Comparison of ENCODE assay signal across 1 cellular context in genomic region chr1:22817462-22817861, GRCh38.
TF ChIP-seq lines count a peak whose summit lies in the region.

No MANE protein-coding gene starts in this region.

TF ChIP-seq in IMR-90, 13 proteins besides CTCF, POLR2A, EP300 and RAD21 (continued from another document):
- TF ChIP-seq USF2 (IDR thresholded peaks at IDR 0.05; ENCODE audit: low read depth, low read length) (no peak), SMC3 (IDR thresholded peaks at IDR 0.05; ENCODE audit: low read depth, low read length) (no peak), FOS (IDR thresholded peaks at IDR 0.05; ENCODE audit: low read depth, low read length) (no peak), MAZ (IDR thresholded peaks at IDR 0.05; ENCODE audit: borderline replicate concordance, low read depth, low read length) (no peak), NFE2L2 (IDR thresholded peaks at IDR 0.05; ENCODE audit: low read depth, low read length) (no peak), RFX5 (IDR thresholded peaks at IDR 0.05; ENCODE audit: low read depth, low read length) (no peak), MXI1 (IDR thresholded peaks at IDR 0.05; ENCODE audit: borderline replicate concordance, low read depth, low read length) (no peak)
